ENCODE assay signal across 8 cellular contexts in genomic region chr12:56258068-56258819, GRCh38. TPM values are rescaled to one million over a fixed set of nuclear protein-coding genes. Genes with fewer than 3 reads are reported as not detected.
A peak's percentile ranks its signal among the peaks of the same experiment; 100 is the strongest.
DNase-seq lines count a peak whose midpoint lies in the region; ATAC-seq, FAIRE-seq and TF ChIP-seq lines count a peak whose summit lies in the region.

TSS of gene ANKRD52 (minus strand) at chr12:56258384. CDS start at chr12:56258269, 115 bp downstream.

- BruUV-seq in endothelial cell of umbilical vein (replicated peaks; lab: Mats Ljungman, UMichigan): no TSS peak

- H3K9me3 ChIP-seq in endothelial cell of umbilical vein (replicated peaks; ENCODE audit: control insufficient read depth, insufficient read depth, low read length): no peaks in the 10 kb centered on the region

- CTCF ChIA-PET in endothelial cell of umbilical vein (lab: Charles Lee): interaction anchor here (0.8 to 4.0 kb wide), 16 partner anchors 9 to 206 kb away, joined by 3 to 50 read pairs (median 4); partner anchors contain the start of genes COQ10A, RNF41, SMARCC2 and ZC3H10

- TF ChIP-seq POLR2A in endothelial cell of umbilical vein (IDR thresholded peaks at IDR 0.05; ENCODE audit: low read depth, low read length): peak; percentile 57

- ATAC-seq in GM19455 (IDR thresholded peaks at IDR 0.05; ENCODE audit: unreplicated experiment): peak; percentile 88

- H3K9me1 ChIP-seq in endothelial cell of umbilical vein (replicated peaks; ENCODE audit: control insufficient read depth, extremely low read depth, insufficient read depth, low read length): no peaks in the 10 kb centered on the region

- H3K4me1 ChIP-seq in endothelial cell of umbilical vein (ENCODE audit: control insufficient read depth, extremely low read depth, insufficient read depth, low read length): peaks cover 18% of the 10 kb centered on the region

- TF ChIP-seq CTCF in HL-60 (IDR thresholded peaks at IDR 0.05; ENCODE audit: insufficient read depth, low read length) (peak; percentile 16), endothelial cell of umbilical vein (IDR thresholded peaks at IDR 0.05; ENCODE audit: extremely low read depth in 1 of 2, insufficient read depth in 1 of 2, low read depth in 1 of 2, low read length in 2 of 2) (peak; percentile 67 to 74)

- H3K79me2 ChIP-seq in endothelial cell of umbilical vein (ENCODE audit: control insufficient read depth, insufficient read depth, low read length): peaks cover 26% of the 10 kb centered on the region

- H3K4me3 ChIP-seq in HL-60 (replicated peaks; ENCODE audit: insufficient read depth, low read length) (peak within 1 kb of the TSS; percentile 83), endothelial cell of umbilical vein (replicated peaks in 1 of 3; ENCODE audit: insufficient read depth in 1 of 3, low read depth in 1 of 3, low read length in 3 of 3) (peak within 1 kb of the TSS; percentile 84 to 96 (median 91))

- POLR2A ChIA-PET in endothelial cell of umbilical vein (lab: Charles Lee): interaction anchor here (1.6 kb wide), 1 partner anchor 37 kb away, joined by 3 read pairs; the partner anchor contains the start of gene RNF41

- peak; percentile 82 for FAIRE-seq in endothelial cell of umbilical vein (lab: Jason Lieb, UNC)

- H3K27me3 ChIP-seq in HL-60 (ENCODE audit: insufficient read depth, poor library complexity, severe bottlenecking) (no peaks in the 10 kb centered on the region), endothelial cell of umbilical vein (ENCODE audit: control insufficient read depth in 2 of 2, insufficient read depth in 2 of 2, low read length in 2 of 2) (no peaks in the 10 kb centered on the region)

- peak within 1 kb of the TSS; percentile 87 for H2AFZ ChIP-seq in endothelial cell of umbilical vein (ENCODE audit: low read depth, low read length)

- peak within 1 kb of the TSS; percentile 81 for H3K4me2 ChIP-seq in endothelial cell of umbilical vein (ENCODE audit: insufficient read depth, low read length)

- H3K9ac ChIP-seq in endothelial cell of umbilical vein (replicated peaks; ENCODE audit: extremely low read depth, insufficient read depth, low read length): peak within 1 kb of the TSS; percentile 81

- H4K20me1 ChIP-seq in endothelial cell of umbilical vein (replicated peaks; ENCODE audit: control insufficient read depth, extremely low read depth, insufficient read depth, low read length): no peaks in the 10 kb centered on the region

- dilution Hi-C loops in endothelial cell of umbilical vein (cut with MboI; ENCODE audit: extremely low pct_ligation_motif_present, low sequenced_read_pairs): no loop called here

- peak; percentile 76 for DNase-seq in COR-L47 (lab: John Stamatoyannopoulos, UW)
- peak; percentile 59 to 60 for DNase-seq in HL-60 (ENCODE audit: low read depth in 1 of 2, low spot score in 1 of 2)
- DNase-seq in NOMO-1 (lab: John Stamatoyannopoulos, UW; ENCODE audit: unreplicated experiment in 2 of 2): peak; percentile 65 to 76
- peak; percentile 35 for DNase-seq in activated CD8-positive, alpha-beta memory T cell treated with anti-CD3 and anti-CD28 coated beads, Interleukin-2, amount 50 U/mL, for 24 hours (ENCODE audit: extremely low read depth)
- DNase-seq in endothelial cell of umbilical vein (ENCODE audit: low read depth, low spot score): peak; percentile 76
- DNase-seq in middle frontal gyrus (ENCODE audit: extremely low spot score, low spot score): peak; percentile 60
- DNase-seq in stimulated activated CD8-positive, alpha-beta memory T cell treated with anti-CD3 and anti-CD28 coated beads, Interleukin-2, amount 100 ng/mL, for 1 hour (ENCODE audit: low read depth in 2 of 2): peak; percentile 55 to 62

- H3K36me3 ChIP-seq in endothelial cell of umbilical vein (ENCODE audit: control insufficient read depth in 2 of 2, extremely low read depth in 1 of 2, insufficient read depth in 2 of 2, low read length in 2 of 2): peaks cover 16 to 24% of the 10 kb centered on the region in 2 experiments

- peak within 1 kb of the TSS; percentile 68 for H3K27ac ChIP-seq in HL-60 (replicated peaks)
- H3K27ac ChIP-seq in endothelial cell of umbilical vein (ENCODE audit: insufficient read depth, low read depth, low read length): peak within 1 kb of the TSS; percentile 22

- intact Hi-C loops in endothelial cell of umbilical vein (cut with micrococcal nuclease): loop anchor here (1.0 kb wide), 4 partner anchors 8 to 140 kb away; partner anchors contain the start of genes COQ10A, NABP2 and ZC3H10

TF ChIP-seq in endothelial cell of umbilical vein, 7 proteins besides CTCF, POLR2A, EP300 and RAD21:
- TF ChIP-seq MAX (IDR thresholded peaks at IDR 0.05; ENCODE audit: insufficient read depth, insufficient read length) (no peak), POLR2AphosphoS5 (IDR thresholded peaks at IDR 0.05; ENCODE audit: insufficient read depth, low read depth, low read length) (peak; percentile 81)
TF ChIP-seq in endothelial cell of umbilical vein: peak in this region for 1.

RNA-seq across cellular contexts. Expression of gene ANKRD52, which starts in this region (rescaled TPM):
- total RNA-seq in endothelial cell of umbilical vein: 62.0 and 66.3 TPM in 2 replicates
- 28.6 and 30.8 TPM in 2 replicates for polyA plus RNA-seq in endothelial cell of umbilical vein
- 23.6 and 23.9 TPM in 2 replicates for polyA plus RNA-seq in endothelial cell of umbilical vein (2011; cell fraction: cytosol; rRNA removed)
- 70.5 and 81.8 TPM in 2 replicates for polyA plus RNA-seq in endothelial cell of umbilical vein (2011; cell fraction: nucleus; rRNA removed)
- 31.5 and 31.9 TPM in 2 replicates for polyA plus RNA-seq in endothelial cell of umbilical vein (2012)
- polyA minus RNA-seq in endothelial cell of umbilical vein: 57.9 and 62.2 TPM in 2 replicates
- polyA minus RNA-seq in endothelial cell of umbilical vein (2011; cell fraction: cytosol; rRNA and poly(A)+ RNA removed): 25.1 TPM
- 23.8 and 27.6 TPM in 2 replicates for polyA minus RNA-seq in endothelial cell of umbilical vein (2011; cell fraction: nucleus; rRNA and poly(A)+ RNA removed)

Comparison
In these comparisons a context has a peak if more than half of its experiments do, and no peak if none do; other contexts are left out.
1. Peak in every context shown above with its lines: DNase-seq, ATAC-seq, H3K4me3 ChIP-seq and H3K27ac ChIP-seq.